12 cellular contexts compared by ENCODE assay signal in the genomic region with DNA sequence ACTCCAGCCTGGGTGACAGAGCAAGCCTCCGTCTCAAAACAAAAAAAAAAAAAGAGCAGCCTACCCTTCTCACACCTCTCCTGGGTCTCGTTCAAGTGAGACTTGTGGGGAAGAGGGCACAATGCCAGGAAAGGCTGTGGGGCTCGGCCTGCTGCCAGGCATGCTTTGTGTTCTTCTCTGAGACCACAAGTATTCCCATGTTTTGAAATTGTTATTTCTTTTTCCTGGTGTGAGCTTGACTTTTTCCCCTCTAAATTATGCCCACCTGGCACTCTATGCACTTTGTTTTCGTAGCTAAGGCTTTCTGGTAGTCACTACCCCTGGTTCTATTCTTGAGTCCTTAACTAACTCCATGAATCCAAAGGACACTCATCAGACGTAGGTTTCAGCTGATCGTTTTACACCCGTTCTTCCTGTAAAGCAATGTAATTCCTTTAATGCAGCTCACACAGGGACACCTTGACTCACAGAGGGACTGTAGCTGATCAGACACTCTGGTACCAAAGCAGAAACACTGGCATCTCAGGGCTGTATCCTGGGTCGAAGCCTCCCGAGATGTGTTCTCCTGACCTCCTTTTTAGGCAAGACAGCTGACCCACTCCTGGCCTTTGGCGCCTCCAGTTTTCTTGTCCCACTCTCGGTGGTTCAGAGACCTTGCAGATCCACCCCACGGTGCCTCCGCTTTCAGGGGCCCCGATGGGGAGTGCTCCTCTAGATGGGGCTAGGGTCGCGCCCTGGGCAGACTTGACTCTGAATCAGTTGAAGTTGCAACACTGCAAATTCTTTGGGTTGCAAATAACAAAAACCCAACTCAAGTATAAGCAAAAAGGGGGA.
DNase-seq lines count a peak whose midpoint lies in the region; ATAC-seq, FAIRE-seq and TF ChIP-seq lines count a peak whose summit lies in the region.
"Had no signal": no experiment of that assay in that cellular context is flagged by ENCODE, and none has a peak within 500 bp of the region (broad histone marks: within the 10 kb centered on the region; RNA-seq: fewer than 3 reads in every experiment).

No MANE protein-coding gene starts in this region.

- POLR2A ChIA-PET in activated CD4-positive, alpha-beta T cell treated with anti-CD3 and anti-CD28 coated beads for 36 hours (lab: Charles Lee) = no interaction called here
- POLR2A ChIA-PET in WTC11 (lab: Charles Lee) = no interaction called here

- DNase-seq in AG08395 (ENCODE audit: low spot score) (peak; percentile 38), HK-2 (ENCODE audit: unreplicated experiment) (peak; percentile 57), SW480 (ENCODE audit: low spot score) (peak; percentile 34), kidney (peak; percentile 85), WTC11 (ENCODE audit: low spot score) (no peak)
- no peak for DNase-seq in activated CD4-positive, alpha-beta T cell treated with anti-CD3 and anti-CD28 coated beads for 36 hours
- no peak for DNase-seq in stimulated activated CD4-positive, alpha-beta T cell treated with anti-CD3 and anti-CD28 coated beads, Interleukin-12 subunit alpha, Interleukin-12 subunit beta, amount 100 ng/mL, for 4 hours
- DNase-seq: hippocampal formation, NCI-H526 treated with DMSO at 0.1 percent for 48 hours had no signal

- peaks cover 2 to 13% of the 10 kb centered on the region in 2 donors for H3K4me1 ChIP-seq in kidney (ENCODE audit: control insufficient read depth in 1 of 2, insufficient read depth in 1 of 2, low read depth in 1 of 2, low read length in 2 of 2)

- H3K27ac Mint-ChIP-seq in activated CD4-positive, alpha-beta T cell treated with anti-CD3 and anti-CD28 coated beads for 36 hours = no peak overlapping the region
- H3K27ac Mint-ChIP-seq in WTC11 = no peak overlapping the region
- H3K27ac Mint-ChIP-seq: T-helper 2 cell treated with Interferon-gamma antibody and Interleukin-4, amounts not matched to agents 5 μg/mL and 100 μg/mL, for 36 hours had no signal

- H3K4me3 ChIP-seq in kidney (ENCODE audit: low read length in 2 of 2) = no peak overlapping the region

- no peak for FAIRE-seq in kidney (lab: Jason Lieb, UNC)
- FAIRE-seq: D721Med had no signal

- peak overlapping the region; percentile 33 to 73 for H3K27ac ChIP-seq in kidney (ENCODE audit: low read depth in 2 of 2, low read length in 2 of 2)

- intact Hi-C loops in kidney (cut with DNase I) = no loop called here
- intact Hi-C loops in activated CD4-positive, alpha-beta T cell treated with anti-CD3 and anti-CD28 coated beads for 36 hours (cut with DNase I, micrococcal nuclease) = no loop called here

- no peak for ATAC-seq in activated CD4-positive, alpha-beta T cell treated with anti-CD3 and anti-CD28 coated beads for 36 hours
- ATAC-seq in GM21529 (IDR thresholded peaks at IDR 0.05; ENCODE audit: unreplicated experiment) (no peak), WTC11 (no peak)

- no peak overlapping the region for H3K4me3 Mint-ChIP-seq in activated CD4-positive, alpha-beta T cell treated with anti-CD3 and anti-CD28 coated beads for 36 hours
- H3K4me3 Mint-ChIP-seq in WTC11 = no peak overlapping the region
- H3K4me3 Mint-ChIP-seq: T-helper 2 cell treated with Interferon-gamma antibody and Interleukin-4, amounts not matched to agents 5 μg/mL and 100 μg/mL, for 36 hours had no signal

- CTCF ChIA-PET in activated CD4-positive, alpha-beta T cell treated with anti-CD3 and anti-CD28 coated beads for 36 hours (lab: Charles Lee) = no interaction called here
- CTCF ChIA-PET in WTC11 (lab: Charles Lee) = interaction anchor here (1.4 kb wide), 1 partner anchor 19 kb away, joined by 3 read pairs; no protein-coding TSS in a partner anchor

- H3K9me3 Mint-ChIP-seq in activated CD4-positive, alpha-beta T cell treated with anti-CD3 and anti-CD28 coated beads for 36 hours (ENCODE audit: low read depth) = no peaks in the 10 kb centered on the region
- H3K9me3 Mint-ChIP-seq in WTC11 = peaks cover 21% of the 10 kb centered on the region
- H3K9me3 Mint-ChIP-seq: T-helper 2 cell treated with Interferon-gamma antibody and Interleukin-4, amounts not matched to agents 5 μg/mL and 100 μg/mL, for 36 hours had no signal

- no peak overlapping the region for H3K9ac ChIP-seq in kidney (ENCODE audit: low read length in 2 of 2)

- no peaks in the 10 kb centered on the region for H3K4me1 Mint-ChIP-seq in activated CD4-positive, alpha-beta T cell treated with anti-CD3 and anti-CD28 coated beads for 36 hours
- H3K4me1 Mint-ChIP-seq in WTC11 = peaks cover 5% of the 10 kb centered on the region; the same call in 1 of the 2 replicates

- H3K27me3 Mint-ChIP-seq in activated CD4-positive, alpha-beta T cell treated with anti-CD3 and anti-CD28 coated beads for 36 hours = peaks cover 28% of the 10 kb centered on the region
- peaks cover 3% of the 10 kb centered on the region; the same call in 1 of the 2 replicates for H3K27me3 Mint-ChIP-seq in WTC11 (ENCODE audit: low read depth)

- H3K36me3 Mint-ChIP-seq in activated CD4-positive, alpha-beta T cell treated with anti-CD3 and anti-CD28 coated beads for 36 hours (ENCODE audit: low read depth) = no peaks in the 10 kb centered on the region
- peaks cover 6% of the 10 kb centered on the region; the same call in 1 of the 2 replicates for H3K36me3 Mint-ChIP-seq in WTC11

- TF ChIP-seq CTCF in kidney (IDR thresholded peaks at IDR 0.05; ENCODE audit: borderline replicate concordance, extremely low read depth, insufficient read depth) = no peak
- no peak for TF ChIP-seq CTCF in WTC11 (IDR thresholded peaks at IDR 0.05)

- no peaks in the 10 kb centered on the region for H3K36me3 ChIP-seq in kidney (ENCODE audit: control insufficient read depth in 1 of 2, insufficient read depth in 2 of 2, low read length in 2 of 2)

- H3K9me3 ChIP-seq in kidney (ENCODE audit: control insufficient read depth in 1 of 2, low read length in 2 of 2) = peaks cover 0 to 2% of the 10 kb centered on the region in 2 donors

TF ChIP-seq in WTC11, 78 proteins besides CTCF, POLR2A, EP300 and RAD21 (continues in another document):
- TF ChIP-seq GABPB1 (CRISPR knock-in tag; IDR thresholded peaks at IDR 0.05) = no peak
- TF ChIP-seq, protein P1, sequence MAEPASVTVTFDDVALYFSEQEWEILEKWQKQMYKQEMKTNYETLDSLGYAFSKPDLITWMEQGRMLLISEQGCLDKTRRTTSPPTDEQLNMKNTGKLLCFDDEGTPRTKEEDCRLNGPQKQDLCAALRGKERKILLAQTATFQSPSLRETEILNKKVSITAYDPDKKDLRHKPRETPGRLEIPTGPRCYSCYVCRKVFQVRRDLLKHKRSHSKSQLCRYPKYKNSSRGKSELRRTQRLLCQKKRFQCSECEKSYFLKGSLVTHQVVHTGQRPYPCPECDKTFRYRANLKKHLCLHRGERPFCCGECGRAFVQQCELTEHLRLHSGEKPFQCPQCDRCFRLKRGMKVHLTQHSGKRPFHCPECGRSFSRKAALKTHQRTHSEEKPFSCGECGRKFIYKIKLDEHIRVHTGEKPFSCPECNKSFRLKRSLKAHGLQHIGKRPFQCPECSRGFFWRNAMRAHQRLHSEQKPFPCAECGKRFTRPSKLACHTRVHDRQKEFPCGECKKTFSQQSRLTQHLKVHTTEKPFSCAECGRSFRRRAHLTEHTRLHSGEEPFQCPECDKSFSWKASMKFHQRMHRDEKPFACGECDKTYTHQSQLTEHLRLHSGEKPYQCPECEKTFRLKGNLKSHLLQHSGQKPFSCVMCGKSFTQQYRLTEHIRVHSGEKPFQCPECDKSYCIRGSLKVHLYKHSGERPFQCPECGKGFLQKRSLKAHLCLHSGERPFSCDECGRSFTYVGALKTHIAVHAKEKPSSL (CRISPR knock-in tag; conservative IDR thresholded peaks at IDR 0.05) = no peak
- no peak for TF ChIP-seq OVOL2 (CRISPR knock-in tag; IDR thresholded peaks at IDR 0.05; ENCODE audit: borderline replicate concordance)
- no peak for TF ChIP-seq ZNF138 (CRISPR knock-in tag; conservative IDR thresholded peaks at IDR 0.05)
- no peak for TF ChIP-seq KAT7 (CRISPR knock-in tag; IDR thresholded peaks at IDR 0.05; ENCODE audit: borderline replicate concordance)
- no peak for TF ChIP-seq FOXP1 (CRISPR knock-in tag; IDR thresholded peaks at IDR 0.05; ENCODE audit: borderline replicate concordance)
- no peak for TF ChIP-seq NFYB (CRISPR knock-in tag; conservative IDR thresholded peaks at IDR 0.05; ENCODE audit: low read depth)
- TF ChIP-seq ZNF423 (CRISPR knock-in tag; IDR thresholded peaks at IDR 0.05) = no peak
- TF ChIP-seq, protein P2, sequence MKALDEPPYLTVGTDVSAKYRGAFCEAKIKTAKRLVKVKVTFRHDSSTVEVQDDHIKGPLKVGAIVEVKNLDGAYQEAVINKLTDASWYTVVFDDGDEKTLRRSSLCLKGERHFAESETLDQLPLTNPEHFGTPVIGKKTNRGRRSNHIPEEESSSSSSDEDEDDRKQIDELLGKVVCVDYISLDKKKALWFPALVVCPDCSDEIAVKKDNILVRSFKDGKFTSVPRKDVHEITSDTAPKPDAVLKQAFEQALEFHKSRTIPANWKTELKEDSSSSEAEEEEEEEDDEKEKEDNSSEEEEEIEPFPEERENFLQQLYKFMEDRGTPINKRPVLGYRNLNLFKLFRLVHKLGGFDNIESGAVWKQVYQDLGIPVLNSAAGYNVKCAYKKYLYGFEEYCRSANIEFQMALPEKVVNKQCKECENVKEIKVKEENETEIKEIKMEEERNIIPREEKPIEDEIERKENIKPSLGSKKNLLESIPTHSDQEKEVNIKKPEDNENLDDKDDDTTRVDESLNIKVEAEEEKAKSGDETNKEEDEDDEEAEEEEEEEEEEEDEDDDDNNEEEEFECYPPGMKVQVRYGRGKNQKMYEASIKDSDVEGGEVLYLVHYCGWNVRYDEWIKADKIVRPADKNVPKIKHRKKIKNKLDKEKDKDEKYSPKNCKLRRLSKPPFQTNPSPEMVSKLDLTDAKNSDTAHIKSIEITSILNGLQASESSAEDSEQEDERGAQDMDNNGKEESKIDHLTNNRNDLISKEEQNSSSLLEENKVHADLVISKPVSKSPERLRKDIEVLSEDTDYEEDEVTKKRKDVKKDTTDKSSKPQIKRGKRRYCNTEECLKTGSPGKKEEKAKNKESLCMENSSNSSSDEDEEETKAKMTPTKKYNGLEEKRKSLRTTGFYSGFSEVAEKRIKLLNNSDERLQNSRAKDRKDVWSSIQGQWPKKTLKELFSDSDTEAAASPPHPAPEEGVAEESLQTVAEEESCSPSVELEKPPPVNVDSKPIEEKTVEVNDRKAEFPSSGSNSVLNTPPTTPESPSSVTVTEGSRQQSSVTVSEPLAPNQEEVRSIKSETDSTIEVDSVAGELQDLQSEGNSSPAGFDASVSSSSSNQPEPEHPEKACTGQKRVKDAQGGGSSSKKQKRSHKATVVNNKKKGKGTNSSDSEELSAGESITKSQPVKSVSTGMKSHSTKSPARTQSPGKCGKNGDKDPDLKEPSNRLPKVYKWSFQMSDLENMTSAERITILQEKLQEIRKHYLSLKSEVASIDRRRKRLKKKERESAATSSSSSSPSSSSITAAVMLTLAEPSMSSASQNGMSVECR (CRISPR knock-in tag; IDR thresholded peaks at IDR 0.05; ENCODE audit: borderline replicate concordance) = no peak
- TF ChIP-seq NR2C2 (CRISPR knock-in tag; IDR thresholded peaks at IDR 0.05) = no peak

Comparison
In these comparisons a context has a peak if more than half of its experiments do, and no peak if none do; other contexts are left out.
1. DNase-seq: peak in AG08395 (single experiment), HK-2 (single experiment), SW480 (single experiment) and kidney (single experiment); none in activated CD4-positive, alpha-beta T cell treated with anti-CD3 and anti-CD28 coated beads for 36 hours (single experiment), stimulated activated CD4-positive, alpha-beta T cell treated with anti-CD3 and anti-CD28 coated beads, Interleukin-12 subunit alpha, Interleukin-12 subunit beta, amount 100 ng/mL, for 4 hours (single experiment) and WTC11 (single experiment).